Comparison of ENCODE assay signal across 8 cellular contexts in genomic region chr14:104865069-104865630, GRCh38. TPM values are rescaled to one million over a fixed set of nuclear protein-coding genes. Genes with fewer than 3 reads are reported as not detected.
DNase-seq lines count a peak whose midpoint lies in the region; ATAC-seq, FAIRE-seq and TF ChIP-seq lines count a peak whose summit lies in the region.

Gene CEP170B, plus strand, starts transcription at chr14:104865268. Its CDS starts 3,183 bp downstream, at chr14:104868451.

- H3K27me3 ChIP-seq in astrocyte (ENCODE audit: insufficient read depth, low read length) (peaks cover 14% of the 10 kb centered on the region), right atrium auricular region (no peaks in the 10 kb centered on the region), rectal smooth muscle tissue (ENCODE audit: control insufficient read depth, insufficient read depth, low read length) (no peaks in the 10 kb centered on the region)

- no peaks in the 10 kb centered on the region for H3K9me3 Mint-ChIP-seq in astrocyte (ENCODE audit: unreplicated experiment)

- no peak for FAIRE-seq in astrocyte (lab: Jason Lieb, UNC)

- no peak for TF ChIP-seq CTCF in astrocyte (IDR thresholded peaks at IDR 0.05; ENCODE audit: insufficient read depth, low read depth, low read length)
- TF ChIP-seq CTCF in right atrium auricular region (IDR thresholded peaks at IDR 0.05): no peak

- peaks cover 3% of the 10 kb centered on the region for H3K27me3 Mint-ChIP-seq in astrocyte (ENCODE audit: low read depth, unreplicated experiment)

- H3K36me3 ChIP-seq in astrocyte (ENCODE audit: insufficient read depth, low read length): no peaks in the 10 kb centered on the region
- no peaks in the 10 kb centered on the region for H3K36me3 ChIP-seq in right atrium auricular region
- H3K36me3 ChIP-seq in rectal smooth muscle tissue (ENCODE audit: control insufficient read depth, insufficient read depth, low read length): peaks cover 2% of the 10 kb centered on the region

- H3K9ac ChIP-seq in astrocyte (ENCODE audit: low read length) (peak within 1 kb of the TSS; percentile 86), rectal smooth muscle tissue (ENCODE audit: low read length) (peak within 1 kb of the TSS; percentile 45)

- peaks cover 44% of the 10 kb centered on the region for H3K79me2 ChIP-seq in astrocyte (ENCODE audit: insufficient read depth, low read length)

- peak within 1 kb of the TSS; percentile 59 for H3K4me3 ChIP-seq in astrocyte (ENCODE audit: insufficient read depth, low read depth, low read length)
- H3K4me3 ChIP-seq in right atrium auricular region: peak within 1 kb of the TSS; percentile 62 to 64
- H3K4me3 ChIP-seq in rectal smooth muscle tissue (ENCODE audit: low read length): peak within 1 kb of the TSS; percentile 63

- no peak for ATAC-seq in HG03039 (IDR thresholded peaks at IDR 0.05; ENCODE audit: unreplicated experiment)

- DNase-seq in NCI-H345 (lab: John Stamatoyannopoulos, UW): peak; percentile 72
- DNase-seq in NCI-H345 treated with DMSO at 0.1 percent for 48 hours (lab: John Stamatoyannopoulos, UW; ENCODE audit: unreplicated experiment): no peak
- DNase-seq in SK-MEL-5 (ENCODE audit: low read depth, low spot score): peak; percentile 31
- no peak for DNase-seq in astrocyte (ENCODE audit: low read depth)
- DNase-seq in right atrium auricular region (ENCODE audit: low spot score): no peak
- DNase-seq in DMS153 treated with DMSO at 0.1 percent for 48 hours (lab: John Stamatoyannopoulos, UW; ENCODE audit: unreplicated experiment): no peak

- peaks cover 11% of the 10 kb centered on the region for H3K4me1 ChIP-seq in astrocyte (ENCODE audit: insufficient read depth, low read length)
- peaks cover 0 to 31% of the 10 kb centered on the region in 2 donors for H3K4me1 ChIP-seq in right atrium auricular region
- H3K4me1 ChIP-seq in rectal smooth muscle tissue (ENCODE audit: control insufficient read depth, insufficient read depth, low read length): peaks cover 3% of the 10 kb centered on the region

- H3K9me3 ChIP-seq in astrocyte (ENCODE audit: insufficient read depth, low read depth, low read length): no peaks in the 10 kb centered on the region
- H3K9me3 ChIP-seq in right atrium auricular region: no peaks in the 10 kb centered on the region

- H2AFZ ChIP-seq in astrocyte (ENCODE audit: low read depth, low read length): peak within 1 kb of the TSS; percentile 56

- peaks cover 41% of the 10 kb centered on the region for H4K20me1 ChIP-seq in astrocyte (ENCODE audit: insufficient read depth, low read length)

- H3K4me3 Mint-ChIP-seq in astrocyte (ENCODE audit: unreplicated experiment): peak within 1 kb of the TSS; percentile 87

- H3K27ac ChIP-seq in astrocyte (ENCODE audit: low read depth, low read length) (peak within 1 kb of the TSS; percentile 27), right atrium auricular region (peak within 1 kb of the TSS; percentile 38 to 43), rectal smooth muscle tissue (ENCODE audit: low read depth, low read length) (peak within 1 kb of the TSS; percentile 11)

- H3K4me2 ChIP-seq in astrocyte (ENCODE audit: low read length): peak within 1 kb of the TSS; percentile 90

- H3K36me3 Mint-ChIP-seq in astrocyte (ENCODE audit: low read depth, unreplicated experiment): peaks cover 2% of the 10 kb centered on the region

- peak within 1 kb of the TSS; percentile 26 for H3K27ac Mint-ChIP-seq in astrocyte (ENCODE audit: unreplicated experiment)

- in situ Hi-C loops in SK-MEL-5 (cut with HindIII; ENCODE audit: low pct_unique_long_range_greater_than_20kb, low sequenced_read_pairs): no loop called here

- peaks cover 14% of the 10 kb centered on the region for H3K4me1 Mint-ChIP-seq in astrocyte (ENCODE audit: low read depth, unreplicated experiment)

RNA-seq across cellular contexts. Expression of gene CEP170B, which starts in this region (rescaled TPM):
- 20.2 and 20.4 TPM in 2 replicates for total RNA-seq in SK-MEL-5 (2014; rRNA removed; shearing (Covaris generic))
- 39.4 and 52.5 TPM in 2 replicates for polyA plus RNA-seq in SK-MEL-5 (2015; cell fraction: cytosol; rRNA removed)
- 97.4 and 98.1 TPM in 2 replicates for polyA plus RNA-seq in SK-MEL-5 (2015; cell fraction: nucleus; rRNA removed)
- 50.3 and 55.4 TPM in 2 replicates for total RNA-seq in astrocyte
- 10 to 100 TPM in 1 of 2 donors, 1 to 10 TPM in 1; 7.9 to 15.1 TPM for total RNA-seq in right atrium auricular region

Comparison
In these comparisons a context has a peak if more than half of its experiments do, and no peak if none do; other contexts are left out.
1. DNase-seq: peak in NCI-H345 (single experiment) and SK-MEL-5 (single experiment); none in NCI-H345 treated with DMSO at 0.1 percent for 48 hours (single experiment), astrocyte (single experiment), right atrium auricular region (single experiment) and DMS153 treated with DMSO at 0.1 percent for 48 hours (single experiment).
2. Peak in every context shown above with its lines, with median percentiles within 50 percentile points of each other: H3K27ac ChIP-seq and H3K4me3 ChIP-seq.